In the genomic region with DNA sequence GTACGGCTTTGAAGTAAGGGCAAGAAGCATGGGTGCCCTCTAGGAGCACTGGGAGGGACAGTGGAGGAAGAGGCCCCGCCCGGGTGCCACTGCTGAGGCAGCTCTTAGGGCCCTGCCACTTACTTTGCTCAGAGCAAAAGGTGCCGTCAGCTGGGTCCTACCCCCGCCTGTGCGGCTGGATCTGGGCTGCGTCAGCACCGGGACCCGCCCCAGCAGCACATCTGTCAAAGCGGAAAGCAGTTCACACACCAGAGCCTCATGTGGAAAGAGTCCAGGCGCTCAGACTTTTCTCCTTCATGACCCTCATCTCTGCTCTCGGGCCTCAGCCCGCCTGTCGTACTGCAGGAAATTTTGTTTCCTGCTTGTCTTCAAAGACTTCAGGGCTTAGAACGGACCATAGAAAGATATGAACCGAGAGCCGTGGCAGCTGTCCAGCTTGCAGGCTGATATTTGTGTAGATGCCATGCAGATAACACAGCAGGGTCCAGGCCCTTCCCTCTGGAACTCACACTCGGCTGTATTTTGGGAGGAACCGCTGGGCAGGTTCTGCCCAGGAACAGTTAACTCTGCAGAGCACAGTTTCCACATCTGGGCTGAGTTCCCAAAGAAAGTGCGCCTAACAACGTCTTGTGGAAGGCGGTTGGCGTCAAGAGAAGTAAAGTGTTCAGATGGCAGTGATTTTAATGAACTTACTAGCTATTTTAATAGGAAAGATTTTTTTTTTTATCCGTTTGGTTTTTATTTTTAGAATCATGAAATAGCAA, we compare ENCODE assay signal across 11 cellular contexts. TPM values are rescaled to one million over a fixed set of nuclear protein-coding genes. Genes with fewer than 3 reads are reported as not detected.
DNase-seq lines count a peak whose midpoint lies in the region; ATAC-seq and TF ChIP-seq lines count a peak whose summit lies in the region.
"Had no signal": no experiment of that assay in that cellular context is flagged by ENCODE, and none has a peak within 500 bp of the region (broad histone marks: within the 10 kb centered on the region; RNA-seq: fewer than 3 reads in every experiment).

No MANE protein-coding gene starts in this region.

- no peak for TF ChIP-seq CTCF in adrenal gland (IDR thresholded peaks at IDR 0.05)
- TF ChIP-seq CTCF in type B pancreatic cell (conservative IDR thresholded peaks at IDR 0.05): no peak

- WGBS in adrenal gland, 4 donors: 51 to 62% (median 59%) methylated on average over 15 to 24 of the region's 24 CpGs

- H3K4me1 Mint-ChIP-seq in type B pancreatic cell (ENCODE audit: unreplicated experiment): peaks cover 7% of the 10 kb centered on the region

- no peak for TF ChIP-seq POLR2A in adrenal gland (IDR thresholded peaks at IDR 0.05)

- intact Hi-C loops in adrenal gland (cut with DNase I) (loop anchor here in 1 of 2 donors (5.0 kb wide), 1 partner anchor 449 kb away; no protein-coding TSS in a partner anchor), Right ventricle myocardium inferior (cut with DNase I) (loop anchor here (5.0 kb wide), 1 partner anchor 39 kb away; no protein-coding TSS in a partner anchor)

- DNase-seq in adrenal gland (peak; percentile 37 to 87 (median 51)), Right ventricle myocardium inferior (ENCODE audit: missing footprints) (no peak), type B pancreatic cell (ENCODE audit: extremely low spot score, unreplicated experiment) (no peak), epidermal melanocyte (ENCODE audit: insufficient read length, low spot score) (no peak)
- no peak for DNase-seq in effector memory CD4-positive, alpha-beta T cell
- DNase-seq: GDM1; stimulated activated CD4-positive, alpha-beta T cell treated with anti-CD3 and anti-CD28 coated beads, Interleukin-12 subunit alpha, Interleukin-12 subunit beta, amount 100 ng/mL, for 4 hours; stimulated activated naive B cell treated with anti-CD40 and anti-IgM and Interleukin-4, amounts not matched to agents 10 μg/mL and 1 μg/mL and 100 μg/mL, for 72 hours had no signal

- ATAC-seq in Right ventricle myocardium inferior: peak; percentile 81
- ATAC-seq in GM19395 (IDR thresholded peaks at IDR 0.05; ENCODE audit: unreplicated experiment): no peak
- ATAC-seq in HG03342 (IDR thresholded peaks at IDR 0.05; ENCODE audit: unreplicated experiment): no peak
- ATAC-seq: stimulated activated naive B cell treated with anti-CD40 and anti-IgM and Interleukin-4, amounts not matched to agents 10 μg/mL and 1 μg/mL and 100 μg/mL, for 72 hours had no signal

- H3K4me3 ChIP-seq in adrenal gland (no peak overlapping the region), muscle layer of colon (ENCODE audit: low read depth in 1 of 2, low read length in 2 of 2) (no peak overlapping the region)
- no peak overlapping the region for H3K4me3 ChIP-seq in effector memory CD4-positive, alpha-beta T cell (ENCODE audit: insufficient read depth, low read depth, low read length, poor library complexity, severe bottlenecking)

- no peak overlapping the region for H3K4me3 Mint-ChIP-seq in type B pancreatic cell
- H3K4me3 Mint-ChIP-seq: stimulated activated naive B cell treated with anti-CD40 and anti-IgM and Interleukin-4, amounts not matched to agents 10 μg/mL and 1 μg/mL and 100 μg/mL, for 72 hours had no signal

- H3K27ac ChIP-seq in adrenal gland (peak overlapping the region in 3 of 5 donors; percentile 58 to 81 (median 78)), muscle layer of colon (ENCODE audit: low read depth, low read length) (peak overlapping the region; percentile 90)
- no peak overlapping the region for H3K27ac ChIP-seq in effector memory CD4-positive, alpha-beta T cell (ENCODE audit: insufficient read depth, low read length, poor library complexity, severe bottlenecking)

- no peaks in the 10 kb centered on the region for H3K27me3 Mint-ChIP-seq in type B pancreatic cell
- H3K27me3 Mint-ChIP-seq: stimulated activated naive B cell treated with anti-CD40 and anti-IgM and Interleukin-4, amounts not matched to agents 10 μg/mL and 1 μg/mL and 100 μg/mL, for 72 hours had no signal

- H3K36me3 Mint-ChIP-seq in type B pancreatic cell: peaks cover 10% of the 10 kb centered on the region

- no peaks in the 10 kb centered on the region for H3K9me3 Mint-ChIP-seq in type B pancreatic cell
- H3K9me3 Mint-ChIP-seq: stimulated activated naive B cell treated with anti-CD40 and anti-IgM and Interleukin-4, amounts not matched to agents 10 μg/mL and 1 μg/mL and 100 μg/mL, for 72 hours had no signal

- H3K9me3 ChIP-seq in adrenal gland (replicated peaks in 1 of 3): no peaks in the 10 kb centered on the region
- no peaks in the 10 kb centered on the region for H3K9me3 ChIP-seq in muscle layer of colon (ENCODE audit: low read length)
- H3K9me3 ChIP-seq in effector memory CD4-positive, alpha-beta T cell (ENCODE audit: control insufficient read depth, low read length): no peaks in the 10 kb centered on the region

- H3K4me1 ChIP-seq in adrenal gland (replicated peaks in 1 of 2) (peaks cover 0 to 16% of the 10 kb centered on the region in 2 donors), muscle layer of colon (ENCODE audit: insufficient read depth, low read length) (peaks cover 24% of the 10 kb centered on the region)
- H3K4me1 ChIP-seq in effector memory CD4-positive, alpha-beta T cell (ENCODE audit: control insufficient read depth, insufficient read depth, low read length, poor library complexity, severe bottlenecking): no peaks in the 10 kb centered on the region

- no peaks in the 10 kb centered on the region for H3K27me3 ChIP-seq in adrenal gland
- no peaks in the 10 kb centered on the region for H3K27me3 ChIP-seq in muscle layer of colon (ENCODE audit: control insufficient read depth in 1 of 2, insufficient read depth in 2 of 2, low read length in 2 of 2)
- H3K27me3 ChIP-seq in effector memory CD4-positive, alpha-beta T cell (replicated peaks; ENCODE audit: control insufficient read depth, insufficient read depth, low read length, poor library complexity, severe bottlenecking): no peaks in the 10 kb centered on the region

- peaks cover 0 to 11% of the 10 kb centered on the region in 2 donors for H3K36me3 ChIP-seq in adrenal gland (replicated peaks in 1 of 2)
- peaks cover 14% of the 10 kb centered on the region for H3K36me3 ChIP-seq in muscle layer of colon (ENCODE audit: insufficient read depth, low read length)
- peaks cover 7% of the 10 kb centered on the region for H3K36me3 ChIP-seq in effector memory CD4-positive, alpha-beta T cell (ENCODE audit: control insufficient read depth, insufficient read depth, low read length)

- H3K27ac Mint-ChIP-seq in type B pancreatic cell: peak overlapping the region; percentile 55
- H3K27ac Mint-ChIP-seq: stimulated activated naive B cell treated with anti-CD40 and anti-IgM and Interleukin-4, amounts not matched to agents 10 μg/mL and 1 μg/mL and 100 μg/mL, for 72 hours had no signal

- H3K9ac ChIP-seq in muscle layer of colon (ENCODE audit: low read length): peak overlapping the region; percentile 51

RNA-seq across cellular contexts. Expression of a gene that starts 44.3 kb away (rescaled TPM):
- total RNA-seq in adrenal gland (10 to 100 TPM in 7 of 8 donors, 1 to 10 TPM in 1; 5.2 to 21.5 (median 13.6) TPM), Right ventricle myocardium inferior (16.7 TPM), type B pancreatic cell (ENCODE audit: low replicate concordance) (18.4 and 26.1 TPM in 2 replicates)
- 10 to 100 TPM in 1 of 3 donors, 1 to 10 TPM in 2; 8.4 to 17.3 (median 8.7) TPM for polyA plus RNA-seq in adrenal gland

RNA-seq across cellular contexts. Expression of a gene that starts 44.9 kb away (rescaled TPM):
- 10 to 100 TPM; 14.5 to 32.7 (median 23.4) TPM for total RNA-seq in adrenal gland
- polyA plus RNA-seq in adrenal gland: 10 to 100 TPM in 1 of 3 donors, 1 to 10 TPM in 2; 7.9 to 11.1 (median 8.8) TPM
- total RNA-seq in Right ventricle myocardium inferior: 17.7 TPM
- 42.4 and 45.6 TPM in 2 replicates for total RNA-seq in type B pancreatic cell (ENCODE audit: low replicate concordance)

Comparison
In these comparisons a context has a peak if more than half of its experiments do, and no peak if none do; other contexts are left out.
1. DNase-seq: peak in adrenal gland (7 of 7); none in Right ventricle myocardium inferior (single experiment), type B pancreatic cell (single experiment), effector memory CD4-positive, alpha-beta T cell (0 of 3) and epidermal melanocyte (single experiment).